Comparison of ENCODE assay signal across 8 cellular contexts in the genomic region with DNA sequence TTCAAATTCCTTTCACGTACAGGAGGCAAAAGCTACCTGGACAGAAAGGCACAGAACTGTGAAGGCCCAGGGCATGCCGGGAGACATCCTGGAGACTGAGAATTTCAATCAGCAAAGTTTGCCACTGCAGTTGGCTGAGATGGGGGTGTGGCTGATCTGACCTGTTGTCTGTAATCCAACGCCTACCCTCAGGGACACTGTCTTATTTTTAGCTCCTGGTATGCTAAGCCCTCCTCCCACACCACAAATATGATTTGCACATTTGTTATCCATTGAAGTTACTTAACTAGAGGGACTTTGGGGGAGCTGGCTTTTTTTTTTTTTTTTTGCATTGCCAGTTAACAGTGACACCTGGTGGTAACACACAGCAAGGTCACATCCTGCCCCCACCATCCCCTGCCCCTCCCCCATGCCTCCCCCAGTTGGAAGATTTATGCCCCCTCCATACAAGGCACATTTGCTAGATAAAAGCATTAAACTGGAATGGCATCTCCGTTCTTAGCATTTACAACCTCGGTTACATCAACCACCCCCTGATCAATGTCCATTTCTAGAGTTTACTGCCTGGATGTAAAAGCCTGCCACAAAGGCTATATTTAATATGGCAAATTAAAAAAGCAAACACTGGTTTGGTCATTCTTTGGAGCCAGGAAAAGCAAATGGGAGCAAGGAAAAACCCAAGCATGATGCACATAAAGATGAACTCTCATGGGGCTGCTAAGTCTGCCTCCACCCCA. TPM values are rescaled to one million over a fixed set of nuclear protein-coding genes. Genes with fewer than 3 reads are reported as not detected.
A peak's percentile ranks its signal among the peaks of the same experiment; 100 is the strongest.
DNase-seq lines count a peak whose midpoint lies in the region; ATAC-seq and TF ChIP-seq lines count a peak whose summit lies in the region.

No MANE protein-coding gene starts in this region.

- peaks cover 29 to 78% (median 55%) of the 10 kb centered on the region in 9 donors for H3K4me1 ChIP-seq in heart right ventricle

- TF ChIP-seq CTCF in WTC11 (IDR thresholded peaks at IDR 0.05) (peak; percentile 70), heart right ventricle (IDR thresholded peaks at IDR 0.05) (peak; percentile 52 to 78 (median 70))

- POLR2A ChIA-PET in WTC11 (lab: Charles Lee), result interaction anchor here (0.6 kb wide), 2 partner anchors 67 to 231 kb away, joined by 3 read pairs; no protein-coding TSS in a partner anchor

- DNase-seq in SIG-M5 treated with dmso at 0.1 percent for 504 hours (lab: John Stamatoyannopoulos, UW; ENCODE audit: unreplicated experiment) (peak; percentile 42), SIG-M5 (lab: John Stamatoyannopoulos, UW) (no peak), KBM-7 (peak; percentile 79), WTC11 (ENCODE audit: low spot score) (no peak), heart right ventricle (peak; percentile 26 to 72), cortex of kidney (lab: John Stamatoyannopoulos, UW) (no peak), middle frontal gyrus (ENCODE audit: extremely low spot score, low spot score) (no peak)
- peak; percentile 35 for DNase-seq in stimulated activated CD8-positive, alpha-beta memory T cell treated with anti-CD3 and anti-CD28 coated beads, Interleukin-4, amount 100 ng/mL, for 48 hours

- no peaks in the 10 kb centered on the region for H3K9me3 ChIP-seq in heart right ventricle

- peaks cover 48% of the 10 kb centered on the region for H3K36me3 Mint-ChIP-seq in WTC11

- no peak overlapping the region for H3K4me3 ChIP-seq in heart right ventricle

- intact Hi-C loops in heart right ventricle (cut with DNase I), result loop anchor here (2.0 to 10.0 kb wide), 12 partner anchors 88 to 431 kb away; a partner anchor contains a TSS

- ATAC-seq in WTC11 (no peak; the same call in 1 of the 2 replicates), heart right ventricle (peak; percentile 59 to 83 (median 78))

- WGBS in heart right ventricle, 2 donors, result 39 to 50% methylated on average over 5 of the region's 5 CpGs

- H3K27me3 ChIP-seq in heart right ventricle, result no peaks in the 10 kb centered on the region

- H3K4me1 Mint-ChIP-seq in WTC11, result peaks cover 4% of the 10 kb centered on the region; the same call in 1 of the 2 replicates

- CTCF ChIA-PET in WTC11 (lab: Charles Lee), result interaction anchor here (0.5 to 4.6 kb wide), 65 partner anchors 9 to 1336 kb away, joined by 3 to 32 read pairs (median 4); a partner anchor contains a TSS

- no peak overlapping the region for H3K27ac Mint-ChIP-seq in WTC11

- no peaks in the 10 kb centered on the region for H3K9me3 Mint-ChIP-seq in WTC11

- H3K36me3 ChIP-seq in heart right ventricle, result peaks cover 0 to 77% (median 20%) of the 10 kb centered on the region in 9 donors

- peak overlapping the region in 9 of 10 donors; percentile 62 to 88 (median 81) for H3K27ac ChIP-seq in heart right ventricle

- H3K4me3 Mint-ChIP-seq in WTC11, result no peak overlapping the region

- no peaks in the 10 kb centered on the region for H3K27me3 Mint-ChIP-seq in WTC11 (ENCODE audit: low read depth)

- in situ Hi-C loops in KBM-7 (cut with MboI; ENCODE audit: low pct_unique_long_range_greater_than_20kb, low sequenced_read_pairs), result no loop called here

TF ChIP-seq in WTC11, 78 proteins besides CTCF, POLR2A, EP300 and RAD21:
- TF ChIP-seq TP53 (CRISPR knock-in tag; IDR thresholded peaks at IDR 0.05) (no peak), ELF4 (CRISPR knock-in tag; IDR thresholded peaks at IDR 0.05; ENCODE audit: low read depth) (no peak), ZNF423 (CRISPR knock-in tag; IDR thresholded peaks at IDR 0.05) (no peak), ZNF263 (CRISPR knock-in tag; IDR thresholded peaks at IDR 0.05; ENCODE audit: low read depth) (no peak), IRF2 (CRISPR knock-in tag; IDR thresholded peaks at IDR 0.05; ENCODE audit: borderline replicate concordance, low read depth) (no peak), NFYB (CRISPR knock-in tag; conservative IDR thresholded peaks at IDR 0.05; ENCODE audit: low read depth) (no peak)
- TF ChIP-seq, protein P1, sequence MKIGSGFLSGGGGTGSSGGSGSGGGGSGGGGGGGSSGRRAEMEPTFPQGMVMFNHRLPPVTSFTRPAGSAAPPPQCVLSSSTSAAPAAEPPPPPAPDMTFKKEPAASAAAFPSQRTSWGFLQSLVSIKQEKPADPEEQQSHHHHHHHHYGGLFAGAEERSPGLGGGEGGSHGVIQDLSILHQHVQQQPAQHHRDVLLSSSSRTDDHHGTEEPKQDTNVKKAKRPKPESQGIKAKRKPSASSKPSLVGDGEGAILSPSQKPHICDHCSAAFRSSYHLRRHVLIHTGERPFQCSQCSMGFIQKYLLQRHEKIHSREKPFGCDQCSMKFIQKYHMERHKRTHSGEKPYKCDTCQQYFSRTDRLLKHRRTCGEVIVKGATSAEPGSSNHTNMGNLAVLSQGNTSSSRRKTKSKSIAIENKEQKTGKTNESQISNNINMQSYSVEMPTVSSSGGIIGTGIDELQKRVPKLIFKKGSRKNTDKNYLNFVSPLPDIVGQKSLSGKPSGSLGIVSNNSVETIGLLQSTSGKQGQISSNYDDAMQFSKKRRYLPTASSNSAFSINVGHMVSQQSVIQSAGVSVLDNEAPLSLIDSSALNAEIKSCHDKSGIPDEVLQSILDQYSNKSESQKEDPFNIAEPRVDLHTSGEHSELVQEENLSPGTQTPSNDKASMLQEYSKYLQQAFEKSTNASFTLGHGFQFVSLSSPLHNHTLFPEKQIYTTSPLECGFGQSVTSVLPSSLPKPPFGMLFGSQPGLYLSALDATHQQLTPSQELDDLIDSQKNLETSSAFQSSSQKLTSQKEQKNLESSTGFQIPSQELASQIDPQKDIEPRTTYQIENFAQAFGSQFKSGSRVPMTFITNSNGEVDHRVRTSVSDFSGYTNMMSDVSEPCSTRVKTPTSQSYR (CRISPR knock-in tag; IDR thresholded peaks at IDR 0.05), result no peak
- TF ChIP-seq, protein P2, sequence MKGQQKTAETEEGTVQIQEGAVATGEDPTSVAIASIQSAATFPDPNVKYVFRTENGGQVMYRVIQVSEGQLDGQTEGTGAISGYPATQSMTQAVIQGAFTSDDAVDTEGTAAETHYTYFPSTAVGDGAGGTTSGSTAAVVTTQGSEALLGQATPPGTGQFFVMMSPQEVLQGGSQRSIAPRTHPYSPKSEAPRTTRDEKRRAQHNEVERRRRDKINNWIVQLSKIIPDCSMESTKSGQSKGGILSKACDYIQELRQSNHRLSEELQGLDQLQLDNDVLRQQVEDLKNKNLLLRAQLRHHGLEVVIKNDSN (CRISPR knock-in tag; IDR thresholded peaks at IDR 0.05), result no peak
- TF ChIP-seq, protein P3, sequence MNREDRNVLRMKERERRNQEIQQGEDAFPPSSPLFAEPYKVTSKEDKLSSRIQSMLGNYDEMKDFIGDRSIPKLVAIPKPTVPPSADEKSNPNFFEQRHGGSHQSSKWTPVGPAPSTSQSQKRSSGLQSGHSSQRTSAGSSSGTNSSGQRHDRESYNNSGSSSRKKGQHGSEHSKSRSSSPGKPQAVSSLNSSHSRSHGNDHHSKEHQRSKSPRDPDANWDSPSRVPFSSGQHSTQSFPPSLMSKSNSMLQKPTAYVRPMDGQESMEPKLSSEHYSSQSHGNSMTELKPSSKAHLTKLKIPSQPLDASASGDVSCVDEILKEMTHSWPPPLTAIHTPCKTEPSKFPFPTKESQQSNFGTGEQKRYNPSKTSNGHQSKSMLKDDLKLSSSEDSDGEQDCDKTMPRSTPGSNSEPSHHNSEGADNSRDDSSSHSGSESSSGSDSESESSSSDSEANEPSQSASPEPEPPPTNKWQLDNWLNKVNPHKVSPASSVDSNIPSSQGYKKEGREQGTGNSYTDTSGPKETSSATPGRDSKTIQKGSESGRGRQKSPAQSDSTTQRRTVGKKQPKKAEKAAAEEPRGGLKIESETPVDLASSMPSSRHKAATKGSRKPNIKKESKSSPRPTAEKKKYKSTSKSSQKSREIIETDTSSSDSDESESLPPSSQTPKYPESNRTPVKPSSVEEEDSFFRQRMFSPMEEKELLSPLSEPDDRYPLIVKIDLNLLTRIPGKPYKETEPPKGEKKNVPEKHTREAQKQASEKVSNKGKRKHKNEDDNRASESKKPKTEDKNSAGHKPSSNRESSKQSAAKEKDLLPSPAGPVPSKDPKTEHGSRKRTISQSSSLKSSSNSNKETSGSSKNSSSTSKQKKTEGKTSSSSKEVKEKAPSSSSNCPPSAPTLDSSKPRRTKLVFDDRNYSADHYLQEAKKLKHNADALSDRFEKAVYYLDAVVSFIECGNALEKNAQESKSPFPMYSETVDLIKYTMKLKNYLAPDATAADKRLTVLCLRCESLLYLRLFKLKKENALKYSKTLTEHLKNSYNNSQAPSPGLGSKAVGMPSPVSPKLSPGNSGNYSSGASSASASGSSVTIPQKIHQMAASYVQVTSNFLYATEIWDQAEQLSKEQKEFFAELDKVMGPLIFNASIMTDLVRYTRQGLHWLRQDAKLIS (CRISPR knock-in tag; IDR thresholded peaks at IDR 0.05; ENCODE audit: borderline replicate concordance), result no peak

RNA-seq across cellular contexts. Expression of a gene that starts 40.3 kb away (rescaled TPM):
- total RNA-seq in WTC11 (2021) (42.8 to 43.5 TPM (median 43.4 TPM) in 3 replicates), heart right ventricle (10 to 100 TPM in 8 of 10 donors, 1 to 10 TPM in 2; 9.1 to 14.8 (median 11.3) TPM)
- polyA plus RNA-seq in heart right ventricle, result 10 to 100 TPM in 1 of 2 donors, 1 to 10 TPM in 1; 8.3 to 10.4 TPM

RNA-seq across cellular contexts. Expression of a gene that starts 40.6 kb away (rescaled TPM):
- total RNA-seq in WTC11 (2021), result 21.4 to 25.5 TPM (median 21.5 TPM) in 3 replicates
- 10 to 100 TPM; 40.6 to 78.1 (median 48.8) TPM for total RNA-seq in heart right ventricle
- polyA plus RNA-seq in heart right ventricle, result 10 to 100 TPM; 10.4 to 14.5 TPM

Comparison
In these comparisons a context has a peak if more than half of its experiments do, and no peak if none do; other contexts are left out.
1. DNase-seq: peak in SIG-M5 treated with dmso at 0.1 percent for 504 hours (single experiment), KBM-7 (single experiment), heart right ventricle (2 of 2) and stimulated activated CD8-positive, alpha-beta memory T cell treated with anti-CD3 and anti-CD28 coated beads, Interleukin-4, amount 100 ng/mL, for 48 hours (single experiment); none in SIG-M5 (single experiment), WTC11 (single experiment), cortex of kidney (single experiment) and middle frontal gyrus (single experiment).